In genomic region chrX:153102436-153102835, GRCh38 we compare ENCODE assay signal across 16 cellular contexts. TPM values are rescaled to one million over a fixed set of nuclear protein-coding genes. Genes with fewer than 3 reads are reported as not detected.
DNase-seq lines count a peak whose midpoint lies in the region; ATAC-seq and TF ChIP-seq lines count a peak whose summit lies in the region.
"Had no signal": no experiment of that assay in that cellular context is flagged by ENCODE, and none has a peak within 500 bp of the region (broad histone marks: within the 10 kb centered on the region; RNA-seq: fewer than 3 reads in every experiment).

No MANE protein-coding gene starts in this region.

- no peaks in the 10 kb centered on the region for H3K9me3 ChIP-seq in right lobe of liver
- H3K9me3 ChIP-seq: A549 had no signal

- DNase-seq in NCI-H2171 treated with DMSO at 0.1 percent for 48 hours (lab: John Stamatoyannopoulos, UW) (peak; percentile 1), NCI-H2171 (lab: John Stamatoyannopoulos, UW) (no peak), WTC11 (ENCODE audit: low spot score) (no peak), epithelial cell of esophagus (ENCODE audit: low read depth) (peak; percentile 0), right lobe of liver (no peak), SW 1271 (lab: John Stamatoyannopoulos, UW) (no peak), cortex of kidney (lab: John Stamatoyannopoulos, UW) (no peak), HT-29 (ENCODE audit: low spot score) (no peak)
- DNase-seq: CD8-positive, alpha-beta T cell; DMS79; GDM1; H9 had no signal

- peaks cover 28% of the 10 kb centered on the region for H3K9me3 Mint-ChIP-seq in WTC11

- H3K4me3 ChIP-seq in epithelial cell of esophagus (ENCODE audit: low read length) (no peak overlapping the region), right lobe of liver (no peak overlapping the region)
- H3K4me3 ChIP-seq: A549; BLaER1 treated with 17β-estradiol and CSF1 and Interleukin-3, amounts not matched to agents 10 nM and 100 nM had no signal

- H3K27ac ChIP-seq in right lobe of liver: no peak overlapping the region
- H3K27ac ChIP-seq: 22Rv1; A549; BLaER1 treated with 17β-estradiol and CSF1 and Interleukin-3, amounts not matched to agents 10 nM and 100 nM had no signal

- no peak overlapping the region for H3K27ac Mint-ChIP-seq in WTC11
- H3K27ac Mint-ChIP-seq: B cell; CD8-positive, alpha-beta T cell; H9 had no signal

- ATAC-seq in WTC11: no peak
- ATAC-seq in right lobe of liver: peak; percentile 69 to 83 (median 78)
- ATAC-seq: A549; CD8-positive, alpha-beta T cell had no signal

- WGBS in right lobe of liver (ENCODE audit: insufficient coverage, low coverage, low lambda C conversion rate, missing lambda C conversion rate): 61% methylated on average over 3 of the region's 3 CpGs

- CTCF ChIA-PET in WTC11 (lab: Charles Lee): no interaction called here

- intact Hi-C loops in right lobe of liver (cut with DNase I): no loop called here

- no peaks in the 10 kb centered on the region for H3K36me3 Mint-ChIP-seq in WTC11
- H3K36me3 Mint-ChIP-seq: CD8-positive, alpha-beta T cell had no signal

- POLR2A ChIA-PET in WTC11 (lab: Charles Lee): no interaction called here

- TF ChIP-seq CTCF in WTC11 (IDR thresholded peaks at IDR 0.05) (no peak), epithelial cell of esophagus (IDR thresholded peaks at IDR 0.05; ENCODE audit: insufficient read depth, low read depth, low read length, missing control alignments) (no peak), right lobe of liver (IDR thresholded peaks at IDR 0.05) (no peak)

- H3K4me1 Mint-ChIP-seq in WTC11: no peaks in the 10 kb centered on the region
- H3K4me1 Mint-ChIP-seq: H9 had no signal

- TF ChIP-seq POLR2A in right lobe of liver (IDR thresholded peaks at IDR 0.05): peak; percentile 36

- peaks cover 3% of the 10 kb centered on the region for H3K27me3 Mint-ChIP-seq in WTC11 (ENCODE audit: low read depth)
- H3K27me3 Mint-ChIP-seq: B cell had no signal

- H3K4me3 Mint-ChIP-seq in WTC11: no peak overlapping the region
- H3K4me3 Mint-ChIP-seq: B cell; CD8-positive, alpha-beta T cell; H9 had no signal

- peaks cover 0 to 6% (median 1%) of the 10 kb centered on the region in 4 donors for H3K4me1 ChIP-seq in right lobe of liver
- H3K4me1 ChIP-seq: A549 had no signal

- no peaks in the 10 kb centered on the region for H3K36me3 ChIP-seq in right lobe of liver
- H3K36me3 ChIP-seq: BLaER1 treated with 17β-estradiol and CSF1 and Interleukin-3, amounts not matched to agents 10 nM and 100 nM had no signal

- H3K27me3 ChIP-seq in right lobe of liver: no peaks in the 10 kb centered on the region

TF ChIP-seq in WTC11, 78 proteins besides CTCF, POLR2A, EP300 and RAD21:
- TF ChIP-seq ZNF232 (CRISPR knock-in tag; IDR thresholded peaks at IDR 0.05): no peak
- peak; percentile 58 for TF ChIP-seq GABPB1 (CRISPR knock-in tag; IDR thresholded peaks at IDR 0.05)

RNA-seq across cellular contexts. Expression of gene PNMA6A, which starts 30.2 kb away (rescaled TPM):
- 4.4 to 5.1 TPM (median 4.5 TPM) in 3 replicates for total RNA-seq in WTC11 (2021)
- total RNA-seq in right lobe of liver: 10 to 100 TPM in 2 of 6 experiments, 1 to 10 TPM in 4; 2.4 to 22.5 (median 7.1) TPM
- not detected in 2 replicates for total RNA-seq in HT-29 (2014; rRNA removed; shearing (Covaris generic))

RNA-seq across cellular contexts. Expression of gene PNMA3, which starts 46.2 kb away (rescaled TPM):
- total RNA-seq in WTC11 (2021): 3.7 to 6.5 TPM (median 5.8 TPM) in 3 replicates
- total RNA-seq in right lobe of liver: under 1 TPM in 4 of 6 experiments, not detected in 2; 0.09 to 0.74 (median 0.42) TPM
- not detected in 2 replicates for total RNA-seq in HT-29 (2014; rRNA removed; shearing (Covaris generic))

Comparison
In these comparisons a context has a peak if more than half of its experiments do, and no peak if none do; other contexts are left out.
1. DNase-seq: peak in NCI-H2171 treated with DMSO at 0.1 percent for 48 hours (single experiment) and epithelial cell of esophagus (single experiment); none in NCI-H2171 (single experiment), WTC11 (single experiment), right lobe of liver (0 of 3), SW 1271 (0 of 2), cortex of kidney (single experiment) and HT-29 (single experiment).